In genomic region chr15:49145651-49146609, GRCh38 we compare ENCODE assay signal across 8 cellular contexts. TPM values are rescaled to one million over a fixed set of nuclear protein-coding genes. Genes with fewer than 3 reads are reported as not detected.
DNase-seq lines count a peak whose midpoint lies in the region; ATAC-seq and TF ChIP-seq lines count a peak whose summit lies in the region.

No MANE protein-coding gene starts in this region.

- DNase-seq in activated CD8-positive, alpha-beta memory T cell treated with anti-CD3 and anti-CD28 coated beads, Interleukin-2, amount 50 U/mL, for 4 hours = peak; percentile 28
- DNase-seq in activated CD8-positive, alpha-beta memory T cell treated with anti-CD3 and anti-CD28 coated beads for 24 hours = no peak
- DNase-seq in Kasumi-1 (lab: John Stamatoyannopoulos, UW) (peak; percentile 28 to 54), WERI-Rb-1 (peak; percentile 22), fibroblast of mammary gland (ENCODE audit: low read depth) (peak; percentile 75), omental fat pad (ENCODE audit: low spot score) (no peak), T-helper 9 cell (no peak)
- no peak for DNase-seq in activated effector memory CD4-positive, alpha-beta T cell treated with Interleukin-2 at 50 U/mL for 16 hours

- H3K36me3 ChIP-seq in WERI-Rb-1 = peaks cover 35% of the 10 kb centered on the region

- TF ChIP-seq CTCF in WERI-Rb-1 (IDR thresholded peaks at IDR 0.05; ENCODE audit: low read depth, low read length) (peak; percentile 46), fibroblast of mammary gland (conservative IDR thresholded peaks at IDR 0.05; ENCODE audit: control insufficient read depth, insufficient read depth, low read depth, low read length) (peak; percentile 80), omental fat pad (IDR thresholded peaks at IDR 0.05) (no peak)

- no peaks in the 10 kb centered on the region for H3K9me3 ChIP-seq in WERI-Rb-1 (ENCODE audit: severe bottlenecking)

- H3K27ac ChIP-seq in WERI-Rb-1 = no peak overlapping the region

- H3K4me3 ChIP-seq in WERI-Rb-1 (ENCODE audit: low read depth, low read length) (no peak overlapping the region), fibroblast of mammary gland (ENCODE audit: control insufficient read depth, low read depth, low read length) (no peak overlapping the region)

- no peaks in the 10 kb centered on the region for H3K27me3 ChIP-seq in WERI-Rb-1 (ENCODE audit: insufficient read depth, low read depth, severe bottlenecking)

- ATAC-seq in omental fat pad (ENCODE audit: low FRiP score) = peak; percentile 32

RNA-seq across cellular contexts. Expression of gene COPS2, which starts 9.5 kb away (rescaled TPM):
- total RNA-seq in omental fat pad = 10 to 100 TPM; 58.8 to 70.5 (median 60.4) TPM

RNA-seq across cellular contexts. Expression of gene GALK2, which starts 24.1 kb away (rescaled TPM):
- total RNA-seq in omental fat pad = 10 to 100 TPM; 18.6 to 35.5 (median 32.5) TPM

Comparison
In these comparisons a context has a peak if more than half of its experiments do, and no peak if none do; other contexts are left out.
1. DNase-seq: peak in activated CD8-positive, alpha-beta memory T cell treated with anti-CD3 and anti-CD28 coated beads, Interleukin-2, amount 50 U/mL, for 4 hours (single experiment), Kasumi-1 (2 of 2), WERI-Rb-1 (single experiment) and fibroblast of mammary gland (single experiment); none in activated CD8-positive, alpha-beta memory T cell treated with anti-CD3 and anti-CD28 coated beads for 24 hours (single experiment), omental fat pad (single experiment), activated effector memory CD4-positive, alpha-beta T cell treated with Interleukin-2 at 50 U/mL for 16 hours (single experiment) and T-helper 9 cell (single experiment).
2. CTCF ChIP-seq: peak in WERI-Rb-1 (single experiment) and fibroblast of mammary gland (single experiment); none in omental fat pad (0 of 3).